In the genomic region with DNA sequence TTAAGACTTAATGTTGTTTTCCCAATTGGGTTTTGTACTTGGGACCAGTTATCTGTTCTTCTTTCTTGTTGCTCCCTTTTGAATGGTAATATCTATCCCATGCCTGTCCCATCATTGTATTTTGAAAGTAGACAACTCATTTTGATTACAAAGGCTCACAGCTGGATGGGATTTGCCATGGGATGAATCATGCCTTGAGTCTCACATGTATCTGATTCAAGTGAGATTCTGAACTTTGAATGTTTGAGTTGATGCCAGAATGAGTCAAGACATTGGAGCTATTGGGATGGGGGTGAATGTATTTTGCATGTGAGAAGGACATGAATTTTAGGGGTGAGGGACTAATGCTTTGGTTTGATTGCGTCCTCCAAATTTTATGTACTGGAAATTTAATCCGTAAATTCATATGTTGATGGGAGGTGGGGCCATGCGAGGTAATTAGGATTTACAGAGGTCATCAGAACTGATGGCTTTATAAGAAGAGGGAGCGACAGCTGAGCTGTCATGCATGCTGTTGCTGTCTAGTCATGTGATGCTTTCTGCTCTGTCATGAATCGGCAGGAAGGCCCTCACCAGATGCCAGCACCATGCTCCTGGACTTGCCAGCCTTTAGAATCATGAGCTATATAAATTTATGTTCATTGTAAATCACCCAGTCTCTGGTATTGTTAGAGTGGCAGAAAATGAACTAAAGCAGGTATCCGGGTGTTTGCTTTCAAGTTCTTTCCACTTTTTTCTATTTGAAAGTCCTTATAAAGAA, we compare ENCODE assay signal across 29 cellular contexts.
DNase-seq lines count a peak whose midpoint lies in the region; ATAC-seq and TF ChIP-seq lines count a peak whose summit lies in the region.
"Had no signal": no experiment of that assay in that cellular context is flagged by ENCODE, and none has a peak within 500 bp of the region (broad histone marks: within the 10 kb centered on the region; RNA-seq: fewer than 3 reads in every experiment).

No MANE protein-coding gene starts in this region.

- no peaks in the 10 kb centered on the region for H3K4me1 ChIP-seq in A673 (ENCODE audit: insufficient read depth, low read length, poor library complexity, severe bottlenecking)
- H3K4me1 ChIP-seq in PC-9 (replicated peaks; ENCODE audit: insufficient read depth) = no peaks in the 10 kb centered on the region
- no peaks in the 10 kb centered on the region for H3K4me1 ChIP-seq in neuronal stem cell (ENCODE audit: control insufficient read depth in 2 of 2, insufficient read depth in 1 of 2, low read depth in 1 of 2, low read length in 2 of 2)
- H3K4me1 ChIP-seq: adrenal gland, testis had no signal

- no peak for ATAC-seq in GM19328 (IDR thresholded peaks at IDR 0.05; ENCODE audit: unreplicated experiment)
- no peak for ATAC-seq in HG03460 (IDR thresholded peaks at IDR 0.05; ENCODE audit: unreplicated experiment)
- ATAC-seq: activated CD4-positive, alpha-beta T cell treated with anti-CD3 and anti-CD28 coated beads for 36 hours; activated CD8-positive, alpha-beta T cell treated with anti-CD3 and anti-CD28 coated beads for 36 hours; activated T-helper 17 cell treated with anti-CD3 and anti-CD28 coated beads, Interleukin-2, amount 50 U/mL, for 72 hours; left colon had no signal

- intact Hi-C loops in A673 (cut with micrococcal nuclease; ENCODE audit: unreplicated experiment) = no loop called here
- intact Hi-C loops in PC-9 (cut with micrococcal nuclease; ENCODE audit: unreplicated experiment) = no loop called here

- no peaks in the 10 kb centered on the region for H3F3A ChIP-seq in PC-9 (ENCODE audit: insufficient read depth, low read depth)

- H3K14ac ChIP-seq in neuronal stem cell (ENCODE audit: low read length) = no peak overlapping the region

- no peak overlapping the region for H2BK12ac ChIP-seq in neuronal stem cell (ENCODE audit: low read length)

- H3K27me3 ChIP-seq in A673 (replicated peaks; ENCODE audit: insufficient read depth, low read depth, low read length, poor library complexity) = no peaks in the 10 kb centered on the region
- no peaks in the 10 kb centered on the region for H3K27me3 ChIP-seq in MG63
- H3K27me3 ChIP-seq in PC-9 (ENCODE audit: insufficient read depth, low read depth) = peaks cover 9% of the 10 kb centered on the region
- H3K27me3 ChIP-seq in neuronal stem cell (ENCODE audit: control insufficient read depth in 3 of 3, insufficient read depth in 3 of 3, low read depth in 1 of 3, low read length in 3 of 3) = no peaks in the 10 kb centered on the region
- H3K27me3 ChIP-seq: adrenal gland, ovary, testis had no signal

- BruUV-seq in A673 (replicated peaks; lab: Mats Ljungman, UMichigan) (no TSS peak), PC-9 (replicated peaks; lab: Mats Ljungman, UMichigan) (no TSS peak)

- CTCF ChIA-PET in A673 (lab: Charles Lee) (no interaction called here), PC-9 (lab: Charles Lee) (no interaction called here)

- no peaks in the 10 kb centered on the region for H3K9me3 ChIP-seq in A673 (ENCODE audit: low read depth, low read length, poor library complexity, severe bottlenecking)
- no peaks in the 10 kb centered on the region; the same call in 1 of the 2 replicates for H3K9me3 ChIP-seq in MG63
- no peaks in the 10 kb centered on the region for H3K9me3 ChIP-seq in PC-9 (ENCODE audit: insufficient read depth, low read depth)
- H3K9me3 ChIP-seq in neuronal stem cell (replicated peaks in 1 of 2; ENCODE audit: control insufficient read depth in 2 of 2, insufficient read depth in 1 of 2, low read depth in 1 of 2, low read length in 2 of 2) = no peaks in the 10 kb centered on the region
- H3K9me3 ChIP-seq: adrenal gland, ovary, testis had no signal

- H3K36me3 ChIP-seq in A673 (ENCODE audit: insufficient read depth, low read length, poor library complexity, severe bottlenecking) (no peaks in the 10 kb centered on the region), MG63 (no peaks in the 10 kb centered on the region), PC-9 (ENCODE audit: low read depth) (no peaks in the 10 kb centered on the region), neuronal stem cell (replicated peaks in 1 of 2; ENCODE audit: control insufficient read depth in 2 of 2, insufficient read depth in 2 of 2, low read length in 2 of 2) (no peaks in the 10 kb centered on the region)
- H3K36me3 ChIP-seq: adrenal gland, ovary had no signal

- no peak for TF ChIP-seq CTCF in A673 (conservative IDR thresholded peaks at IDR 0.05; ENCODE audit: low read depth, low read length)
- TF ChIP-seq CTCF in choroid plexus epithelial cell (conservative IDR thresholded peaks at IDR 0.05; ENCODE audit: low read depth, low read length) = no peak
- no peak for TF ChIP-seq CTCF in foreskin fibroblast (IDR thresholded peaks at IDR 0.05; ENCODE audit: low read depth, low read length)
- no peak for TF ChIP-seq CTCF in PC-9 (conservative IDR thresholded peaks at IDR 0.05)

- no peak overlapping the region for H3K4me2 ChIP-seq in PC-9
- no peak overlapping the region for H3K4me2 ChIP-seq in neuronal stem cell (ENCODE audit: insufficient read depth, low read length, poor library complexity, severe bottlenecking)

- no peaks in the 10 kb centered on the region for H4K20me1 ChIP-seq in PC-9 (ENCODE audit: insufficient read depth)

- H3K9me2 ChIP-seq in PC-9 (ENCODE audit: insufficient read depth) = no peaks in the 10 kb centered on the region

- no peak overlapping the region for H3K18ac ChIP-seq in neuronal stem cell (ENCODE audit: low read length)

- H3K79me2 ChIP-seq in PC-9 (ENCODE audit: low read depth) = no peaks in the 10 kb centered on the region

- no CpG with 5 or more reads among the region's 6 CpGs for whole genome bisulfite sequencing in neuronal stem cell (ENCODE audit: extremely low coverage in 2 of 2, insufficient read length in 2 of 2, insufficient replicate concordance in 1 of 2), 2 donors

- H3K4me3 ChIP-seq in A673 (ENCODE audit: low read depth, low read length, poor library complexity, severe bottlenecking) (no peak overlapping the region), MG63 (no peak overlapping the region), choroid plexus epithelial cell (ENCODE audit: low read depth, low read length) (no peak overlapping the region), foreskin fibroblast (ENCODE audit: low read depth in 1 of 2, low read length in 2 of 2) (no peak overlapping the region), PC-9 (no peak overlapping the region), neuronal stem cell (ENCODE audit: low read length in 2 of 2) (no peak overlapping the region)
- H3K4me3 ChIP-seq: adrenal gland, ovary, skin epidermis, testis had no signal

- no peak overlapping the region for H2BK120ac ChIP-seq in neuronal stem cell (ENCODE audit: low read depth, low read length)

- H2BK5ac ChIP-seq in neuronal stem cell (ENCODE audit: low read length) = no peak overlapping the region

- H3K27ac ChIP-seq in A673 (ENCODE audit: low read depth, low read length, poor library complexity, severe bottlenecking) (no peak overlapping the region), PC-9 (no peak overlapping the region), neuronal stem cell (replicated peaks; ENCODE audit: low read length) (no peak overlapping the region)
- H3K27ac ChIP-seq: adrenal gland, ovary, testis had no signal

- peak; percentile 75 for DNase-seq in A673 (ENCODE audit: low spot score)
- DNase-seq in MG63 = peak; percentile 69
- DNase-seq in choroid plexus epithelial cell (ENCODE audit: low read depth) = peak; percentile 7
- peak; percentile 14 to 66 for DNase-seq in foreskin fibroblast
- DNase-seq in PC-9 = no peak
- DNase-seq in neuronal stem cell (ENCODE audit: low spot score) = no peak
- DNase-seq: 8988T; activated CD4-positive, alpha-beta T cell treated with anti-CD3 and anti-CD28 coated beads for 36 hours; activated CD8-positive, alpha-beta T cell treated with anti-CD3 and anti-CD28 coated beads for 36 hours; activated naive CD4-positive, alpha-beta T cell treated with anti-CD3 and anti-CD28 coated beads, Interleukin-2, amount 10 ng/mL, durations not matched to agents 7 days and 5 days; adrenal gland; CD4-positive, alpha-beta memory T cell; cortex of kidney; effector memory CD4-positive, alpha-beta T cell; erythroblast; hippocampal formation; Karpas-422; left colon; NCI-H146; NCI-H226; NCI-H526 treated with DMSO at 0.1 percent for 48 hours; ovary; SIG-M5; stimulated activated naive CD4-positive, alpha-beta T cell; testis had no signal

- POLR2A ChIA-PET in A673 (lab: Charles Lee; ENCODE audit: low non-redundant PET) (no interaction called here), PC-9 (lab: Charles Lee; ENCODE audit: unreplicated experiment) (no interaction called here)

- H3K23ac ChIP-seq in neuronal stem cell (ENCODE audit: low read depth, low read length, poor library complexity) = no peak overlapping the region

- H4K8ac ChIP-seq in neuronal stem cell (ENCODE audit: low read depth, low read length) = no peak overlapping the region

- no peak overlapping the region for H4K91ac ChIP-seq in neuronal stem cell (ENCODE audit: low read depth, low read length, poor library complexity)

- no peak overlapping the region for H3K4ac ChIP-seq in neuronal stem cell (ENCODE audit: low read length)

- H2BK15ac ChIP-seq in neuronal stem cell (ENCODE audit: low read length) = no peak overlapping the region

- no peaks in the 10 kb centered on the region for H3K79me1 ChIP-seq in neuronal stem cell (ENCODE audit: low read depth, low read length)

- no peak overlapping the region for H2AFZ ChIP-seq in PC-9
- no peak overlapping the region for H2AFZ ChIP-seq in neuronal stem cell (ENCODE audit: low read length)

- H3K9ac ChIP-seq in neuronal stem cell (ENCODE audit: low read depth, low read length, poor library complexity) = no peak overlapping the region

- H2AK5ac ChIP-seq in neuronal stem cell (ENCODE audit: low read depth, low read length) = no peak overlapping the region

Comparison
In these comparisons a context has a peak if more than half of its experiments do, and no peak if none do; other contexts are left out.
1. DNase-seq: peak in A673 (single experiment), MG63 (single experiment), choroid plexus epithelial cell (single experiment) and foreskin fibroblast (2 of 2); none in PC-9 (0 of 2) and neuronal stem cell (single experiment).